Comparison of ENCODE assay signal across 11 cellular contexts in the genomic region with DNA sequence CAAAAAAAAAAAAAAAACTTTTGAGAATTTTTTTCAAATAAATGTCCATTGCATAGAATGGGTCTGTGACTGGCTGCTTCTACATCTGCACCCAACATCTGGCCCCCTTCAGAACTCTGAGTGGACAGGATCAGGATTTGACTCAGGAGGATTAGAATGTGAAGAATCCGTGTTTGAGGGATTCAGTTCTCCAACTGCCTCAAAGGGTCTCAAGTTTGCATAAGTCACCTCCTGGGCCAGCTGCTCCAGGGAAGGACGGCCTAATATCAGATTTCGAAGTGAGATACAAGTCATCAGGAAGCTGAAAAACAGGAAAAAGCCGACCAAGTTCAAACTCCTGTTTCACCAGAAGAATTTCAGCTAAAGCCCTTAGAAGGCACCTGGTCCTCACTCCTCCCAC. TPM values are rescaled to one million over a fixed set of nuclear protein-coding genes. Genes with fewer than 3 reads are reported as not detected.
DNase-seq lines count a peak whose midpoint lies in the region; ATAC-seq and TF ChIP-seq lines count a peak whose summit lies in the region.
"Had no signal": no experiment of that assay in that cellular context is flagged by ENCODE, and none has a peak within 500 bp of the region (broad histone marks: within the 10 kb centered on the region; RNA-seq: fewer than 3 reads in every experiment).

No MANE protein-coding gene starts in this region.

- H3K36me3 Mint-ChIP-seq in stimulated activated memory B cell treated with anti-CD40 and anti-IgM and Interleukin-4, amounts not matched to agents 10 μg/mL and 1 μg/mL and 100 μg/mL, for 72 hours, result peaks cover 43% of the 10 kb centered on the region

- H3K4me3 ChIP-seq in HCT116 (replicated peaks in 1 of 2; ENCODE audit: low read depth in 1 of 2, low read length in 2 of 2), result no peak overlapping the region
- no peak overlapping the region for H3K4me3 ChIP-seq in fibroblast of villous mesenchyme (ENCODE audit: low read depth, low read length)
- H3K4me3 ChIP-seq: thoracic aorta had no signal

- H3K27me3 Mint-ChIP-seq in stimulated activated memory B cell treated with anti-CD40 and anti-IgM and Interleukin-4, amounts not matched to agents 10 μg/mL and 1 μg/mL and 100 μg/mL, for 72 hours, result no peaks in the 10 kb centered on the region

- RAD21 ChIA-PET in HCT116 (lab: Charles Lee; ENCODE audit: low non-redundant PET in 1 of 2, low total read pairs in 2 of 2, uncharacterized antibody in 2 of 2, unreplicated experiment in 2 of 2), result no interaction called here

- no peak overlapping the region for H2AFZ ChIP-seq in HCT116 (ENCODE audit: low read depth, low read length, poor library complexity, severe bottlenecking)

- H3K4me3 Mint-ChIP-seq in stimulated activated memory B cell treated with anti-CD40 and anti-IgM and Interleukin-4, amounts not matched to agents 10 μg/mL and 1 μg/mL and 100 μg/mL, for 72 hours, result no peak overlapping the region

- ATAC-seq in HCT116, result no peak
- no peak for ATAC-seq in stimulated activated memory B cell treated with anti-CD40 and anti-IgM and Interleukin-4, amounts not matched to agents 10 μg/mL and 1 μg/mL and 100 μg/mL, for 72 hours
- ATAC-seq: left colon had no signal

- H3K9ac ChIP-seq in HCT116 (ENCODE audit: low read length), result no peak overlapping the region

- DNase-seq in HCT116 (ENCODE audit: low read depth, low spot score) (no peak), fibroblast of villous mesenchyme (ENCODE audit: low read depth) (peak; percentile 98), smooth muscle cell of the brain vasculature (ENCODE audit: low read depth, low spot score) (peak; percentile 50), NK-92 (lab: John Stamatoyannopoulos, UW; ENCODE audit: unreplicated experiment) (no peak), NCI-H774 (lab: John Stamatoyannopoulos, UW) (no peak)
- no peak for DNase-seq in stimulated activated CD4-positive, alpha-beta T cell treated with anti-CD3 and anti-CD28 coated beads, Interleukin-4, amount 100 ng/mL, for 4 hours
- DNase-seq: left colon, NCI-H1417 treated with DMSO at 0.1 percent for 48 hours had no signal

- peaks cover 14 to 48% of the 10 kb centered on the region in 2 experiments; a peak in 3 of 4 replicates for H3K36me3 ChIP-seq in HCT116 (ENCODE audit: control insufficient read depth in 1 of 2, insufficient read depth in 2 of 2, low read length in 2 of 2)

- TF ChIP-seq RAD21 in HCT116 (IDR thresholded peaks at IDR 0.05; ENCODE audit: low read depth), result no peak

- peaks cover 0 to 9% of the 10 kb centered on the region in 2 experiments; a peak in 1 of 4 replicates for H3K4me1 ChIP-seq in HCT116 (ENCODE audit: control insufficient read depth in 1 of 2, insufficient read depth in 2 of 2, low read length in 2 of 2)

- H4K20me1 ChIP-seq in HCT116 (ENCODE audit: insufficient read depth), result peaks cover 7% of the 10 kb centered on the region; the same call in 1 of the 2 replicates

- no peak overlapping the region for H3K27ac Mint-ChIP-seq in stimulated activated memory B cell treated with anti-CD40 and anti-IgM and Interleukin-4, amounts not matched to agents 10 μg/mL and 1 μg/mL and 100 μg/mL, for 72 hours

- TF ChIP-seq POLR2A in HCT116 (IDR thresholded peaks at IDR 0.05; ENCODE audit: borderline replicate concordance, extremely low read depth, insufficient read depth, insufficient read length), result no peak

- CTCF ChIA-PET in HCT116 (lab: Charles Lee), result interaction anchor here (0.6 to 5.0 kb wide), 2 partner anchors 71 to 130 kb away, joined by 3 to 118 read pairs; a partner anchor contains a TSS

- no peaks in the 10 kb centered on the region for H3K9me2 ChIP-seq in HCT116 (ENCODE audit: insufficient read depth)

- no peaks in the 10 kb centered on the region for H3K79me2 ChIP-seq in HCT116 (ENCODE audit: insufficient read depth, low read length)

- H3K27ac ChIP-seq in HCT116 (ENCODE audit: low read depth, low read length) (no peak overlapping the region), VCaP (peak overlapping the region; percentile 52)
- H3K27ac ChIP-seq: thoracic aorta had no signal

- intact Hi-C loops in HCT116 (cut with micrococcal nuclease), result loop anchor here (10.0 kb wide), 1 partner anchor 225 kb away; a partner anchor contains a TSS

- H3K9me3 ChIP-seq in HCT116 (ENCODE audit: control insufficient read depth in 1 of 2, insufficient read depth in 1 of 2, low read depth in 1 of 2, low read length in 2 of 2), result no peaks in the 10 kb centered on the region
- H3K9me3 ChIP-seq: thoracic aorta had no signal

- peaks cover 5% of the 10 kb centered on the region for H3K4me1 Mint-ChIP-seq in stimulated activated memory B cell treated with anti-CD40 and anti-IgM and Interleukin-4, amounts not matched to agents 10 μg/mL and 1 μg/mL and 100 μg/mL, for 72 hours

- POLR2A ChIA-PET in HCT116 (lab: Charles Lee), result interaction anchor here (1.2 to 15.3 kb wide), 5 partner anchors 9 to 160 kb away, joined by 3 to 236 read pairs (median 3); a partner anchor contains a TSS

- TF ChIP-seq CTCF in HCT116 (IDR thresholded peaks at IDR 0.05 in 2 of 3, conservative IDR thresholded peaks at IDR 0.05 in 1 of 3; ENCODE audit: borderline replicate concordance in 1 of 3, insufficient read depth in 1 of 3, low read depth in 2 of 3, low read length in 2 of 3), result no peak
- TF ChIP-seq CTCF in VCaP (conservative IDR thresholded peaks at IDR 0.05), result no peak
- TF ChIP-seq CTCF in fibroblast of villous mesenchyme (IDR thresholded peaks at IDR 0.05; ENCODE audit: insufficient read depth, low read depth, low read length), result no peak

- no peaks in the 10 kb centered on the region for H3K27me3 ChIP-seq in HCT116 (ENCODE audit: insufficient read depth, low read length)

- H3K9me3 Mint-ChIP-seq in stimulated activated memory B cell treated with anti-CD40 and anti-IgM and Interleukin-4, amounts not matched to agents 10 μg/mL and 1 μg/mL and 100 μg/mL, for 72 hours, result no peaks in the 10 kb centered on the region

- TSS peak; percentile 25 for BruUV-seq in HCT116 (replicated peaks; lab: Mats Ljungman, UMichigan)

- no peak overlapping the region for H3K4me2 ChIP-seq in HCT116 (ENCODE audit: low read length)

TF ChIP-seq in HCT116, 20 proteins besides CTCF, POLR2A, EP300 and RAD21 (continues in another document):
- TF ChIP-seq, protein P1, sequence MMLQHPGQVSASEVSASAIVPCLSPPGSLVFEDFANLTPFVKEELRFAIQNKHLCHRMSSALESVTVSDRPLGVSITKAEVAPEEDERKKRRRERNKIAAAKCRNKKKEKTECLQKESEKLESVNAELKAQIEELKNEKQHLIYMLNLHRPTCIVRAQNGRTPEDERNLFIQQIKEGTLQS (IDR thresholded peaks at IDR 0.05), result no peak
- TF ChIP-seq SP1 (IDR thresholded peaks at IDR 0.05; ENCODE audit: low read depth) (no peak), EZH2phosphoT487 (IDR thresholded peaks at IDR 0.05; ENCODE audit: borderline replicate concordance) (no peak), JUND (IDR thresholded peaks at IDR 0.05) (no peak)
- TF ChIP-seq, protein P2, sequence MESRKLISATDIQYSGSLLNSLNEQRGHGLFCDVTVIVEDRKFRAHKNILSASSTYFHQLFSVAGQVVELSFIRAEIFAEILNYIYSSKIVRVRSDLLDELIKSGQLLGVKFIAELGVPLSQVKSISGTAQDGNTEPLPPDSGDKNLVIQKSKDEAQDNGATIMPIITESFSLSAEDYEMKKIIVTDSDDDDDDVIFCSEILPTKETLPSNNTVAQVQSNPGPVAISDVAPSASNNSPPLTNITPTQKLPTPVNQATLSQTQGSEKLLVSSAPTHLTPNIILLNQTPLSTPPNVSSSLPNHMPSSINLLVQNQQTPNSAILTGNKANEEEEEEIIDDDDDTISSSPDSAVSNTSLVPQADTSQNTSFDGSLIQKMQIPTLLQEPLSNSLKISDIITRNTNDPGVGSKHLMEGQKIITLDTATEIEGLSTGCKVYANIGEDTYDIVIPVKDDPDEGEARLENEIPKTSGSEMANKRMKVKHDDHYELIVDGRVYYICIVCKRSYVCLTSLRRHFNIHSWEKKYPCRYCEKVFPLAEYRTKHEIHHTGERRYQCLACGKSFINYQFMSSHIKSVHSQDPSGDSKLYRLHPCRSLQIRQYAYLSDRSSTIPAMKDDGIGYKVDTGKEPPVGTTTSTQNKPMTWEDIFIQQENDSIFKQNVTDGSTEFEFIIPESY (IDR thresholded peaks at IDR 0.05; ENCODE audit: extremely low read depth, insufficient replicate concordance, low read length), result no peak
- TF ChIP-seq, protein P3, sequence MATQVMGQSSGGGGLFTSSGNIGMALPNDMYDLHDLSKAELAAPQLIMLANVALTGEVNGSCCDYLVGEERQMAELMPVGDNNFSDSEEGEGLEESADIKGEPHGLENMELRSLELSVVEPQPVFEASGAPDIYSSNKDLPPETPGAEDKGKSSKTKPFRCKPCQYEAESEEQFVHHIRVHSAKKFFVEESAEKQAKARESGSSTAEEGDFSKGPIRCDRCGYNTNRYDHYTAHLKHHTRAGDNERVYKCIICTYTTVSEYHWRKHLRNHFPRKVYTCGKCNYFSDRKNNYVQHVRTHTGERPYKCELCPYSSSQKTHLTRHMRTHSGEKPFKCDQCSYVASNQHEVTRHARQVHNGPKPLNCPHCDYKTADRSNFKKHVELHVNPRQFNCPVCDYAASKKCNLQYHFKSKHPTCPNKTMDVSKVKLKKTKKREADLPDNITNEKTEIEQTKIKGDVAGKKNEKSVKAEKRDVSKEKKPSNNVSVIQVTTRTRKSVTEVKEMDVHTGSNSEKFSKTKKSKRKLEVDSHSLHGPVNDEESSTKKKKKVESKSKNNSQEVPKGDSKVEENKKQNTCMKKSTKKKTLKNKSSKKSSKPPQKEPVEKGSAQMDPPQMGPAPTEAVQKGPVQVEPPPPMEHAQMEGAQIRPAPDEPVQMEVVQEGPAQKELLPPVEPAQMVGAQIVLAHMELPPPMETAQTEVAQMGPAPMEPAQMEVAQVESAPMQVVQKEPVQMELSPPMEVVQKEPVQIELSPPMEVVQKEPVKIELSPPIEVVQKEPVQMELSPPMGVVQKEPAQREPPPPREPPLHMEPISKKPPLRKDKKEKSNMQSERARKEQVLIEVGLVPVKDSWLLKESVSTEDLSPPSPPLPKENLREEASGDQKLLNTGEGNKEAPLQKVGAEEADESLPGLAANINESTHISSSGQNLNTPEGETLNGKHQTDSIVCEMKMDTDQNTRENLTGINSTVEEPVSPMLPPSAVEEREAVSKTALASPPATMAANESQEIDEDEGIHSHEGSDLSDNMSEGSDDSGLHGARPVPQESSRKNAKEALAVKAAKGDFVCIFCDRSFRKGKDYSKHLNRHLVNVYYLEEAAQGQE (IDR thresholded peaks at IDR 0.05; ENCODE audit: low read depth), result no peak

RNA-seq across cellular contexts. Expression of a gene that starts 10.9 kb away (rescaled TPM):
- total RNA-seq in HCT116 (2021; ENCODE audit: unreplicated experiment) (444 TPM), fibroblast of villous mesenchyme (113 and 124 TPM in 2 replicates)
- 132 and 245 TPM in 2 replicates for polyA plus RNA-seq in HCT116 (2012)

RNA-seq across cellular contexts. Expression of a gene that starts 11.5 kb away (rescaled TPM):
- total RNA-seq in HCT116 (2021; ENCODE audit: unreplicated experiment) (43.5 TPM), fibroblast of villous mesenchyme (35.8 and 51.4 TPM in 2 replicates)
- polyA plus RNA-seq in HCT116 (2012), result 30.1 and 32.5 TPM in 2 replicates

RNA-seq across cellular contexts. Expression of a gene that starts 27.6 kb away (rescaled TPM):
- 52.6 TPM for total RNA-seq in HCT116 (2021; ENCODE audit: unreplicated experiment)
- polyA plus RNA-seq in HCT116 (2012), result 69.9 and 85.7 TPM in 2 replicates
- total RNA-seq in fibroblast of villous mesenchyme, result 2.2 and 3.5 TPM in 2 replicates

RNA-seq across cellular contexts. Expression of a gene that starts 34.4 kb away (rescaled TPM):
- total RNA-seq in HCT116 (2021; ENCODE audit: unreplicated experiment) (1.9 TPM), fibroblast of villous mesenchyme (18.1 and 22.9 TPM in 2 replicates)
- 2.5 and 5.1 TPM in 2 replicates for polyA plus RNA-seq in HCT116 (2012)

RNA-seq across cellular contexts. Expression of a gene that starts 45.7 kb away (rescaled TPM):
- 77.5 TPM for total RNA-seq in HCT116 (2021; ENCODE audit: unreplicated experiment)
- 270 and 278 TPM in 2 replicates for polyA plus RNA-seq in HCT116 (2012)
- total RNA-seq in fibroblast of villous mesenchyme, result 130 and 221 TPM in 2 replicates

Comparison
In these comparisons a context has a peak if more than half of its experiments do, and no peak if none do; other contexts are left out.
1. DNase-seq: peak in fibroblast of villous mesenchyme (single experiment) and smooth muscle cell of the brain vasculature (single experiment); none in HCT116 (single experiment), stimulated activated CD4-positive, alpha-beta T cell treated with anti-CD3 and anti-CD28 coated beads, Interleukin-4, amount 100 ng/mL, for 4 hours (0 of 2), NK-92 (single experiment) and NCI-H774 (single experiment).
2. RNA of a gene that starts 27.6 kb away (total RNA-seq): 52.6 TPM in HCT116 (single experiment); 2.2 to 3.5 TPM in fibroblast of villous mesenchyme; every median in the first group is over 10 times any median in the second.